In the genomic region with DNA sequence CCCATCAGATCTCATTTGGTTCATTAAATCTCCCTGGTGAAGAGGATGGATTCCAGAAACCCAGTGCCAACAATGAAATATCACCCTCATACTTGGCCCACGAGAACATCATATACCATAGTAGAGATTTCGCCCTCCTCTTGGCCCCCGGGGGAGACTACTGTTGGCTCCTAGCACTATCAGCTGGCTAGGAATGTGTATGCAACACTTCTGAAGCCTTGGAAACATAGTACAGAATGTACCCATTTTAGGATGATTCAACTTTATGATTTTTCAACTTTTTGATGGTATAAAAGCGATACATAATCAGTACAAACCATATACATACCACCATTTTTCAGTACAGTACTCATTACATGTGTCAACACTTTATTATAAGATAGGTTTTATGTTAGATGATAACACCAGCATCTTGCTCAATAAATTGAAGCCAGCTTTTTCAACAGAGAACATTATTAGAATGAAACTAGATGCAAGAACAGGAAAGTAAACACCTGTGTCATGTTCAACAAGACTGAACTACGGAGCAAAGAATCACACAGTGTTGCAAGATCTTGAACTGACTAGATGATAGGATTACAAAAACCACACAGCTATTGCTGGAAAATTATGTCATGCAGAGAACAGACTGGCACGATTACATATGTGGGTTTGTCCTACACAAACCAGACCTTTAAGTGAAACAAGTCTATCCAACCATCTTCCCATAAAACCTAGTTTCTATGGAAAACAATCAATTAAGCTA, we compare ENCODE assay signal across 12 cellular contexts. TPM values are rescaled to one million over a fixed set of nuclear protein-coding genes. Genes with fewer than 3 reads are reported as not detected.
DNase-seq lines count a peak whose midpoint lies in the region; ATAC-seq, FAIRE-seq and TF ChIP-seq lines count a peak whose summit lies in the region.
"Had no signal": no experiment of that assay in that cellular context is flagged by ENCODE, and none has a peak within 500 bp of the region (broad histone marks: within the 10 kb centered on the region; RNA-seq: fewer than 3 reads in every experiment).

No MANE protein-coding gene starts in this region.

- no peaks in the 10 kb centered on the region for H3K9me1 ChIP-seq in endothelial cell of umbilical vein (replicated peaks; ENCODE audit: control insufficient read depth, extremely low read depth, insufficient read depth, low read length)

- no peak for TF ChIP-seq CTCF in endothelial cell of umbilical vein (IDR thresholded peaks at IDR 0.05; ENCODE audit: extremely low read depth in 1 of 2, insufficient read depth in 1 of 2, low read depth in 1 of 2, low read length in 2 of 2)

- peaks cover 27% of the 10 kb centered on the region for H3K4me1 ChIP-seq in GM23248 (ENCODE audit: insufficient read depth)
- peaks cover 11% of the 10 kb centered on the region for H3K4me1 ChIP-seq in endothelial cell of umbilical vein (ENCODE audit: control insufficient read depth, extremely low read depth, insufficient read depth, low read length)
- H3K4me1 ChIP-seq: gastroesophageal sphincter had no signal

- H3F3A ChIP-seq in GM23248 (ENCODE audit: insufficient read depth) = peaks cover 50% of the 10 kb centered on the region

- H3K9me3 ChIP-seq in GM23248 (ENCODE audit: low read depth) = no peaks in the 10 kb centered on the region
- no peaks in the 10 kb centered on the region for H3K9me3 ChIP-seq in endothelial cell of umbilical vein (replicated peaks; ENCODE audit: control insufficient read depth, insufficient read depth, low read length)
- H3K9me3 ChIP-seq: gastroesophageal sphincter had no signal

- FAIRE-seq in endothelial cell of umbilical vein (lab: Jason Lieb, UNC) = peak; percentile 35
- FAIRE-seq: G401.6 had no signal

- in situ Hi-C loops in GM23248 (cut with MboI) = no loop called here
- in situ Hi-C loops in ACHN (cut with HindIII; ENCODE audit: low pct_ligation_motif_present, low pct_unique_long_range_greater_than_20kb, low sequenced_read_pairs) = no loop called here

- dilution Hi-C loops in endothelial cell of umbilical vein (cut with MboI; ENCODE audit: extremely low pct_ligation_motif_present, low sequenced_read_pairs) = no loop called here

- H2AFZ ChIP-seq in GM23248 (no peak overlapping the region), endothelial cell of umbilical vein (ENCODE audit: low read depth, low read length) (no peak overlapping the region)

- H3K27me3 ChIP-seq in GM23248 (replicated peaks; ENCODE audit: insufficient read depth) (no peaks in the 10 kb centered on the region), endothelial cell of umbilical vein (ENCODE audit: control insufficient read depth in 2 of 2, insufficient read depth in 2 of 2, low read length in 2 of 2) (no peaks in the 10 kb centered on the region)
- H3K27me3 ChIP-seq: gastroesophageal sphincter had no signal

- H3K9me2 ChIP-seq in GM23248 (ENCODE audit: insufficient read depth) = no peaks in the 10 kb centered on the region

- H3K4me3 ChIP-seq in GM23248 (no peak overlapping the region), endothelial cell of umbilical vein (replicated peaks in 1 of 3; ENCODE audit: insufficient read depth in 1 of 3, low read depth in 1 of 3, low read length in 3 of 3) (no peak overlapping the region)
- H3K4me3 ChIP-seq: gastroesophageal sphincter had no signal

- intact Hi-C loops in endothelial cell of umbilical vein (cut with micrococcal nuclease) = no loop called here

- CTCF ChIA-PET in endothelial cell of umbilical vein (lab: Charles Lee) = interaction anchor here (1.5 kb wide), 1 partner anchor 37 kb away, joined by 5 read pairs; a partner anchor contains a TSS

- H3K9ac ChIP-seq in GM23248 (no peak overlapping the region), endothelial cell of umbilical vein (replicated peaks; ENCODE audit: extremely low read depth, insufficient read depth, low read length) (no peak overlapping the region)

- H3K27ac ChIP-seq in GM23248 (peak overlapping the region; percentile 60), endothelial cell of umbilical vein (ENCODE audit: insufficient read depth, low read depth, low read length) (no peak overlapping the region)
- H3K27ac ChIP-seq: gastroesophageal sphincter had no signal

- H3K36me3 ChIP-seq in GM23248 (ENCODE audit: low read depth) (peaks cover 20% of the 10 kb centered on the region), endothelial cell of umbilical vein (ENCODE audit: control insufficient read depth in 2 of 2, extremely low read depth in 1 of 2, insufficient read depth in 2 of 2, low read length in 2 of 2) (peaks cover 13 to 15% of the 10 kb centered on the region in 2 experiments)

- POLR2A ChIA-PET in endothelial cell of umbilical vein (lab: Charles Lee) = no interaction called here

- no peak for TF ChIP-seq POLR2A in endothelial cell of umbilical vein (IDR thresholded peaks at IDR 0.05; ENCODE audit: low read depth, low read length)

- H4K20me1 ChIP-seq in GM23248 (ENCODE audit: insufficient read depth) (no peaks in the 10 kb centered on the region), endothelial cell of umbilical vein (replicated peaks; ENCODE audit: control insufficient read depth, extremely low read depth, insufficient read depth, low read length) (no peaks in the 10 kb centered on the region)

- ATAC-seq in GM21390 (IDR thresholded peaks at IDR 0.05; ENCODE audit: unreplicated experiment) = no peak
- ATAC-seq: gastroesophageal sphincter, Panc1 had no signal

- peak; percentile 86 for DNase-seq in GM23248
- DNase-seq in NOMO-1 treated with dmso at 0.1 percent for 144 hours (lab: John Stamatoyannopoulos, UW; ENCODE audit: unreplicated experiment) = peak; percentile 29
- DNase-seq in endothelial cell of umbilical vein (ENCODE audit: low read depth, low spot score) = no peak
- DNase-seq in renal cortical epithelial cell (ENCODE audit: low read depth) = peak; percentile 53
- DNase-seq in HUDEP-2 (lab: John Stamatoyannopoulos, UW; ENCODE audit: unreplicated experiment in 76 of 76) = no peak
- no peak for DNase-seq in ACHN
- DNase-seq: activated CD4-positive, alpha-beta T cell treated with anti-CD3 and anti-CD28 coated beads for 4 hours; stimulated activated CD4-positive, alpha-beta T cell treated with anti-CD3 and anti-CD28 coated beads, Interleukin-15, amount 100 ng/mL, for 24 hours had no signal

- H3K4me2 ChIP-seq in GM23248 (ENCODE audit: unreplicated experiment) = peak overlapping the region; percentile 3
- no peak overlapping the region for H3K4me2 ChIP-seq in endothelial cell of umbilical vein (ENCODE audit: insufficient read depth, low read length)

- 29 to 34% methylated on average over 6 of the region's 6 CpGs for WGBS in GM23248 (ENCODE audit: low coverage in 1 of 2, low lambda C conversion rate in 2 of 2, missing lambda C conversion rate in 2 of 2), 2 experiments

- H3K79me2 ChIP-seq in GM23248 (ENCODE audit: insufficient read depth) = no peaks in the 10 kb centered on the region
- no peaks in the 10 kb centered on the region for H3K79me2 ChIP-seq in endothelial cell of umbilical vein (ENCODE audit: control insufficient read depth, insufficient read depth, low read length)

- no TSS peak for BruUV-seq in endothelial cell of umbilical vein (replicated peaks; lab: Mats Ljungman, UMichigan)

TF ChIP-seq in endothelial cell of umbilical vein, 7 proteins besides CTCF, POLR2A, EP300 and RAD21:
- TF ChIP-seq POLR2AphosphoS5 (IDR thresholded peaks at IDR 0.05; ENCODE audit: insufficient read depth, low read depth, low read length) = no peak
TF ChIP-seq in endothelial cell of umbilical vein: peak in this region for 0.

RNA-seq across cellular contexts. Expression of a gene that starts 17.2 kb away (rescaled TPM):
- total RNA-seq in GM23248 (2014; rRNA removed; shearing (Covaris generic)) = 150 and 213 TPM in 2 replicates
- polyA plus RNA-seq in GM23248 (2016; fragmentation: Nextera tagmentation; extraction: Ambion mirVana) (240 and 274 TPM in 2 replicates), endothelial cell of umbilical vein (9.5 and 17.0 TPM in 2 replicates)
- total RNA-seq in endothelial cell of umbilical vein (127 and 132 TPM in 2 replicates), renal cortical epithelial cell (92.6 and 173 TPM in 2 replicates)
- polyA plus RNA-seq in endothelial cell of umbilical vein (2011; cell fraction: cytosol; rRNA removed) = 57.8 and 62.5 TPM in 2 replicates
- 14.7 and 25.6 TPM in 2 replicates for polyA plus RNA-seq in endothelial cell of umbilical vein (2011; cell fraction: nucleus; rRNA removed)
- 142 and 195 TPM in 2 replicates for polyA plus RNA-seq in endothelial cell of umbilical vein (2012)
- polyA minus RNA-seq in endothelial cell of umbilical vein = 17.8 and 17.9 TPM in 2 replicates
- polyA minus RNA-seq in endothelial cell of umbilical vein (2011; cell fraction: cytosol; rRNA and poly(A)+ RNA removed) = 103 TPM
- polyA minus RNA-seq in endothelial cell of umbilical vein (2011; cell fraction: nucleus; rRNA and poly(A)+ RNA removed) = 11.8 and 13.4 TPM in 2 replicates

RNA-seq across cellular contexts. Expression of a gene that starts 37.1 kb away (rescaled TPM):
- total RNA-seq in GM23248 (2014; rRNA removed; shearing (Covaris generic)) = 30.7 and 33.6 TPM in 2 replicates
- polyA plus RNA-seq in GM23248 (2016; fragmentation: Nextera tagmentation; extraction: Ambion mirVana) = 48.0 and 49.7 TPM in 2 replicates
- total RNA-seq in endothelial cell of umbilical vein = 73.9 and 78.0 TPM in 2 replicates
- 32.6 and 44.1 TPM in 2 replicates for polyA plus RNA-seq in endothelial cell of umbilical vein
- 49.5 and 53.1 TPM in 2 replicates for polyA plus RNA-seq in endothelial cell of umbilical vein (2011; cell fraction: cytosol; rRNA removed)
- polyA plus RNA-seq in endothelial cell of umbilical vein (2011; cell fraction: nucleus; rRNA removed) = 143 and 147 TPM in 2 replicates
- 37.1 and 43.8 TPM in 2 replicates for polyA plus RNA-seq in endothelial cell of umbilical vein (2012)
- 78.3 and 80.2 TPM in 2 replicates for polyA minus RNA-seq in endothelial cell of umbilical vein
- 8.8 TPM for polyA minus RNA-seq in endothelial cell of umbilical vein (2011; cell fraction: cytosol; rRNA and poly(A)+ RNA removed)
- 85.4 and 110 TPM in 2 replicates for polyA minus RNA-seq in endothelial cell of umbilical vein (2011; cell fraction: nucleus; rRNA and poly(A)+ RNA removed)
- total RNA-seq in renal cortical epithelial cell = 34.2 and 77.0 TPM in 2 replicates

Comparison
In these comparisons a context has a peak if more than half of its experiments do, and no peak if none do; other contexts are left out.
1. DNase-seq: peak in GM23248 (single experiment), NOMO-1 treated with dmso at 0.1 percent for 144 hours (single experiment) and renal cortical epithelial cell (single experiment); none in endothelial cell of umbilical vein (single experiment), HUDEP-2 (0 of 76) and ACHN (single experiment).